26 cellular contexts compared by ENCODE assay signal in genomic region chr1:118940957-118941356, GRCh38. TPM values are rescaled to one million over a fixed set of nuclear protein-coding genes. Genes with fewer than 3 reads are reported as not detected.
"Had no signal": no experiment of that assay in that cellular context is flagged by ENCODE, and none has a peak within 500 bp of the region (broad histone marks: within the 10 kb centered on the region; RNA-seq: fewer than 3 reads in every experiment).

No MANE protein-coding gene starts in this region.

- H3K27ac ChIP-seq: stomach, suprapubic skin, testis, thoracic aorta, thyroid gland, tibial artery, tibial nerve, transverse colon, upper lobe of right lung, uterus, vagina had no signal

- DNase-seq: stimulated activated CD4-positive, alpha-beta T cell treated with anti-CD3 and anti-CD28 coated beads, Interleukin-2, amount 100 ng/mL, for 48 hours; stimulated activated CD4-positive, alpha-beta T cell treated with anti-CD3 and anti-CD28 coated beads, Interleukin-4, amount 100 ng/mL, for 1 hour; stimulated activated CD4-positive, alpha-beta T cell treated with anti-CD3 and anti-CD28 coated beads, Interleukin-4, amount 100 ng/mL, for 24 hours; stimulated activated CD4-positive, alpha-beta T cell treated with anti-CD3 and anti-CD28 coated beads, Interleukin-4, amount 100 ng/mL, for 4 hours; stimulated activated CD8-positive, alpha-beta memory T cell treated with anti-CD3 and anti-CD28 coated beads, Interleukin-4, amount 100 ng/mL, for 48 hours; stimulated activated naive B cell treated with anti-CD40 and anti-IgM and Interleukin-4, amounts not matched to agents 10 μg/mL and 1 μg/mL and 100 μg/mL, for 72 hours; stimulated activated naive CD4-positive, alpha-beta T cell; stimulated activated naive CD4-positive, alpha-beta T cell treated with Interleukin-2 at 50 U/mL for 16 hours; stimulated activated naive CD8-positive, alpha-beta T cell treated with anti-CD3 and anti-CD28 coated beads, Interleukin-15, amount 100 ng/mL, for 72 hours; stimulated activated naive CD8-positive, alpha-beta T cell treated with anti-CD3 and anti-CD28 coated beads, Interleukin-15, Interleukin-2, amounts not matched to agents 100 U/mL and 50 U/mL, for 24 hours; stomach; substantia nigra; testis; thyroid gland; tibial artery; transverse colon; trophoblast cell; upper lobe of right lung; uterus had no signal

- ATAC-seq: stimulated activated effector memory CD8-positive, alpha-beta T cell treated with anti-CD3 and anti-CD28 coated beads, Interleukin-12 subunit alpha, Interleukin-12 subunit beta, amount 100 ng/mL, for 72 hours; stimulated activated memory B cell treated with anti-CD40 and anti-IgM and Interleukin-4, amounts not matched to agents 10 μg/mL and 1 μg/mL and 100 μg/mL, for 72 hours; stimulated activated naive B cell treated with anti-CD40 and anti-IgM and Interleukin-4, amounts not matched to agents 10 μg/mL and 1 μg/mL and 100 μg/mL, for 72 hours; stimulated activated naive CD8-positive, alpha-beta T cell treated with anti-CD3 and anti-CD28 coated beads, Interleukin-15, amount 100 ng/mL, for 72 hours; stimulated activated naive CD8-positive, alpha-beta T cell treated with anti-CD3 and anti-CD28 coated beads, Interleukin-15, Interleukin-2, amounts not matched to agents 100 U/mL and 50 U/mL, for 24 hours; upper lobe of right lung had no signal

- H3K4me1 ChIP-seq: stomach, testis, thyroid gland, transverse colon, upper lobe of right lung, uterus, vagina had no signal

- H3K36me3 ChIP-seq: stomach, suprapubic skin, thoracic aorta, thyroid gland, tibial artery, tibial nerve, transverse colon, upper lobe of right lung, uterus, vagina had no signal

- H3K9me3 ChIP-seq: stomach, suprapubic skin, testis, thoracic aorta, thyroid gland, tibial artery, tibial nerve, transverse colon, upper lobe of right lung, uterus, vagina had no signal

- H3K4me3 ChIP-seq: stomach, suprapubic skin, testis, thoracic aorta, thyroid gland, tibial artery, tibial nerve, transverse colon, upper lobe of right lung, uterus, vagina had no signal

- H3K27me3 ChIP-seq: stomach, suprapubic skin, testis, thyroid gland, tibial artery, tibial nerve, transverse colon, upper lobe of right lung, uterus, vagina had no signal

RNA-seq across cellular contexts. Expression of gene TBX15, which starts 47.2 kb away (rescaled TPM):
- total RNA-seq: ureter had no signal
